Comparison of ENCODE assay signal across 10 cellular contexts in the genomic region with DNA sequence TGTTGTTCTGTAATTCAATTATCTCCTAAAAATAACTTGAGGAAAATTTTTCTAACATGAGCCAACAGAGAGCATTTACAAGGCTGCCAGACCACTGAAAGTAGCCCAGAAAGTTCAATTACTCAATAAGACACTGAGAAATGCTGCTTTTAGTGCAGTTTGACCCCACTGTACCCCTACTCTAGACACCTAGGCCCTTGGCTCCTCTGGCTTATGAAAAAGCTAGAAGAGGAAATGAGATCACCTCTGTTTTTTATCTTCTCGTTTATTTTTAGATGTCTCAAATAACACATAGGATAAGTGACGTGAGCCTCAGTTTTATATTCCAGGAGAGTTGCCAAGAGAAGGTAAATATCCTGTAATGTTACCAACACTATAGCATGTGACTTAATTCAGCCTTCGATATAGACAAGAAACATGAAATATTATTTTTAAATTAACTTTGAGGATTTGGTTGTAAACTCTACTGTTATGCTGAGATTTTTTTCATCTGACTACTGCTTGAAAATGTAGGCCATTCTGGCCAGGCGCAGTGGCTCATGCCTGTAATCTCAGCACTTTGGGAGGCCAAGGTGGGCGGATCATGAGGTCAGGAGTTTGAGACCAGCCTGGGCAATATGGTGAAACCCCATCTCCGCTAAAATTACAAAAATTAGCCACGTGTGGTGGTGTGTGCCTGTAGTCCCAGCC. TPM values are rescaled to one million over a fixed set of nuclear protein-coding genes. Genes with fewer than 3 reads are reported as not detected.
A peak's percentile ranks its signal among the peaks of the same experiment; 100 is the strongest.
DNase-seq lines count a peak whose midpoint lies in the region; ATAC-seq and TF ChIP-seq lines count a peak whose summit lies in the region.
"Had no signal": no experiment of that assay in that cellular context is flagged by ENCODE, and none has a peak within 500 bp of the region (broad histone marks: within the 10 kb centered on the region; RNA-seq: fewer than 3 reads in every experiment).

No MANE protein-coding gene starts in this region.

- no CpG with 5 or more reads among the region's 7 CpGs for WGBS in mesendoderm (ENCODE audit: extremely low coverage, insufficient coverage, low lambda C conversion rate)

- H2AK5ac ChIP-seq in mesendoderm (ENCODE audit: low read length): no peak overlapping the region

- no peaks in the 10 kb centered on the region for H3F3A ChIP-seq in neural progenitor cell (ENCODE audit: low read depth)

- TF ChIP-seq POLR2A in breast epithelium (IDR thresholded peaks at IDR 0.05): no peak

- H3K9ac ChIP-seq in mesendoderm (ENCODE audit: low read length) (no peak overlapping the region), neural progenitor cell (no peak overlapping the region)

- H3K27ac Mint-ChIP-seq in neural progenitor cell: no peak overlapping the region

- no peak overlapping the region for H2BK15ac ChIP-seq in mesendoderm (replicated peaks; ENCODE audit: low read depth)

- H3K27me3 ChIP-seq in breast epithelium (no peaks in the 10 kb centered on the region), mesendoderm (ENCODE audit: insufficient read depth, low read length, poor library complexity) (no peaks in the 10 kb centered on the region), neural progenitor cell (no peaks in the 10 kb centered on the region)
- H3K27me3 ChIP-seq: SJSA1 had no signal

- no peaks in the 10 kb centered on the region for H3K9me3 ChIP-seq in breast epithelium
- H3K9me3 ChIP-seq in neural progenitor cell (ENCODE audit: low read depth): no peaks in the 10 kb centered on the region
- H3K9me3 ChIP-seq: SJSA1 had no signal

- H3K23ac ChIP-seq in mesendoderm (ENCODE audit: low read length): no peak overlapping the region

- H3K4me2 ChIP-seq in mesendoderm (ENCODE audit: low read length) (no peak overlapping the region), neural progenitor cell (no peak overlapping the region)

- no peaks in the 10 kb centered on the region for H3K36me3 ChIP-seq in breast epithelium
- H3K36me3 ChIP-seq in mesendoderm (ENCODE audit: control insufficient read depth, insufficient read depth, low read length): no peaks in the 10 kb centered on the region
- no peaks in the 10 kb centered on the region for H3K36me3 ChIP-seq in neural progenitor cell
- H3K36me3 ChIP-seq: SJSA1 had no signal

- H3K4me3 Mint-ChIP-seq in neural progenitor cell: no peak overlapping the region

- H2BK5ac ChIP-seq in mesendoderm (ENCODE audit: low read length): no peak overlapping the region

- H3K79me1 ChIP-seq in mesendoderm (ENCODE audit: low read length): no peaks in the 10 kb centered on the region

- no peaks in the 10 kb centered on the region for H3K27me3 Mint-ChIP-seq in neural progenitor cell (ENCODE audit: insufficient read depth, low read depth)

- H2AFZ ChIP-seq in neural progenitor cell (replicated peaks): no peak overlapping the region

- intact Hi-C loops in breast epithelium (cut with DNase I; ENCODE audit: low total_unique reads): no loop called here

- no peak overlapping the region for H3K4ac ChIP-seq in mesendoderm (ENCODE audit: low read depth, low read length)

- H3K36me3 Mint-ChIP-seq in neural progenitor cell: no peaks in the 10 kb centered on the region

- no peak overlapping the region for H3K18ac ChIP-seq in mesendoderm (ENCODE audit: low read length)

- H3K4me1 ChIP-seq in breast epithelium: no peaks in the 10 kb centered on the region
- H3K4me1 ChIP-seq in mesendoderm (ENCODE audit: control insufficient read depth, low read depth, low read length): no peaks in the 10 kb centered on the region
- H3K4me1 ChIP-seq in neural progenitor cell: no peaks in the 10 kb centered on the region

- H4K8ac ChIP-seq in mesendoderm (ENCODE audit: low read depth, low read length): no peak overlapping the region

- H4K20me1 ChIP-seq in neural progenitor cell (ENCODE audit: low read depth): no peaks in the 10 kb centered on the region

- no peaks in the 10 kb centered on the region for H3K79me2 ChIP-seq in mesendoderm (ENCODE audit: control insufficient read depth, insufficient read depth, low read length)
- no peaks in the 10 kb centered on the region for H3K79me2 ChIP-seq in neural progenitor cell (ENCODE audit: low read depth)

- no peak overlapping the region for H4K5ac ChIP-seq in mesendoderm (ENCODE audit: low read length)

- H3K4me3 ChIP-seq in choroid plexus epithelial cell (ENCODE audit: low read depth, low read length) (no peak overlapping the region), breast epithelium (no peak overlapping the region), mesendoderm (ENCODE audit: low read length) (no peak overlapping the region), neural progenitor cell (no peak overlapping the region)
- H3K4me3 ChIP-seq: SJSA1 had no signal

- peak; percentile 55 for DNase-seq in EL
- DNase-seq in choroid plexus epithelial cell (ENCODE audit: low read depth): peak; percentile 90
- no peak for DNase-seq in breast epithelium (ENCODE audit: low spot score in 2 of 2)
- DNase-seq in ecto neural progenitor cell (ENCODE audit: low spot score): no peak
- DNase-seq in mesendoderm: no peak
- no peak for DNase-seq in neural progenitor cell (ENCODE audit: low spot score)
- DNase-seq: retina had no signal

- TF ChIP-seq CTCF in choroid plexus epithelial cell (conservative IDR thresholded peaks at IDR 0.05; ENCODE audit: low read depth, low read length) (no peak), breast epithelium (IDR thresholded peaks at IDR 0.05) (no peak), neural progenitor cell (IDR thresholded peaks at IDR 0.05) (no peak)

- peak; percentile 82 for ATAC-seq in GM19463 (IDR thresholded peaks at IDR 0.05; ENCODE audit: unreplicated experiment)
- peak; percentile 82 for ATAC-seq in HG03432 (IDR thresholded peaks at IDR 0.05; ENCODE audit: unreplicated experiment)

- H3K56ac ChIP-seq in mesendoderm (ENCODE audit: low read length): no peak overlapping the region

- no peaks in the 10 kb centered on the region for H3K9me3 Mint-ChIP-seq in neural progenitor cell

- no peak overlapping the region for H2BK120ac ChIP-seq in mesendoderm (ENCODE audit: low read depth, low read length)

- H3K27ac ChIP-seq in breast epithelium: no peak overlapping the region
- H3K27ac ChIP-seq in mesendoderm (ENCODE audit: low read depth, low read length): no peak overlapping the region
- H3K27ac ChIP-seq in neural progenitor cell: no peak overlapping the region
- H3K27ac ChIP-seq: SJSA1 had no signal

- H3K4me1 Mint-ChIP-seq in neural progenitor cell: no peaks in the 10 kb centered on the region

RNA-seq across cellular contexts. Expression of a gene that starts 24.4 kb away (rescaled TPM):
- total RNA-seq in breast epithelium: under 1 TPM in 1 of 3 donors, not detected in 2; 0.73 TPM
- 0.39 TPM for polyA plus RNA-seq in mesendoderm (2013, experiment 1 of 2)
- 0.15 TPM for polyA plus RNA-seq in mesendoderm (2013, experiment 2 of 2)
- total RNA-seq in neural progenitor cell (ENCODE audit: low replicate concordance): not detected in 2 replicates

Comparison
In these comparisons a context has a peak if more than half of its experiments do, and no peak if none do; other contexts are left out.
1. DNase-seq: peak in EL (single experiment) and choroid plexus epithelial cell (single experiment); none in breast epithelium (0 of 2), ecto neural progenitor cell (single experiment), mesendoderm (single experiment) and neural progenitor cell (single experiment).